23 cellular contexts compared by ENCODE assay signal in the genomic region with DNA sequence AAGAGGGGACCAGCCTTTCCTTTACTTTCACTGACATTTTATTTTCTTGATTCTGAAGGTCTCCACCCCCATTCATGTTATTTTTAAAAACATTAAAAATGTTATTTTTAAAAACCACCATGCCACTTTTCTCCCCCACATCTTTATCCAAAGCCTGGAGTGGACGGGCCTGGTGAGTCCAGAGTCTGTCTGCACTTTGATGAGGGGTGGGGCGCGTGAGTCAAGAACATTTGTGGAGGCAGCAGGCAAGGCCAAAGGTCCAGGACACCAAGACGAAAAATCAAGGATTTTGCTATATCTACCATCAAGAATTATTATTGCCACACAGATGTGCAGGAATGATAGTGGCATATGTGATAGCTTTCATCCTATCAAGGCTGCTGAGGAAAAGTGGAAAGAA.
"Had no signal": no experiment of that assay in that cellular context is flagged by ENCODE, and none has a peak within 500 bp of the region (broad histone marks: within the 10 kb centered on the region; RNA-seq: fewer than 3 reads in every experiment).

No MANE protein-coding gene starts in this region.

- DNase-seq: heart right ventricle; hippocampal formation; kidney glomerular epithelial cell; left cardiac atrium; left lung; mesendoderm; naive thymus-derived CD4-positive, alpha-beta T cell; pancreas; retina; right cardiac atrium; spleen; stimulated activated naive B cell treated with anti-CD40 and anti-IgM and Interleukin-4, amounts not matched to agents 10 μg/mL and 1 μg/mL and 100 μg/mL, for 72 hours; stimulated activated naive CD8-positive, alpha-beta T cell treated with anti-CD3 and anti-CD28 coated beads, Interleukin-15, Interleukin-2, amounts not matched to agents 100 U/mL and 50 U/mL, for 24 hours; stomach; testis; thyroid gland; trophoblast cell; upper lobe of right lung had no signal

- H3K36me3 ChIP-seq: heart right ventricle, left lung, pancreas, prostate gland, spleen, stomach, thyroid gland, upper lobe of right lung had no signal

- ATAC-seq: heart right ventricle; naive thymus-derived CD4-positive, alpha-beta T cell; natural killer cell treated with Interleukin-12 subunit alpha and Interleukin-12 subunit beta and Interleukin-15 and Interleukin-18, amount 100 ng/mL, for 72 hours; right cardiac atrium; sciatic nerve; stimulated activated naive B cell treated with anti-CD40 and anti-IgM and Interleukin-4, amounts not matched to agents 10 μg/mL and 1 μg/mL and 100 μg/mL, for 72 hours; stimulated activated naive CD8-positive, alpha-beta T cell treated with anti-CD3 and anti-CD28 coated beads, Interleukin-15, Interleukin-2, amounts not matched to agents 100 U/mL and 50 U/mL, for 24 hours had no signal

- H3K4me1 ChIP-seq: left lung, pancreas, prostate gland, spleen, stomach, testis, thyroid gland had no signal

- H3K4me3 ChIP-seq: heart right ventricle, left lung, lung, pancreas, prostate gland, skin epidermis, spleen, stomach, testis, thyroid gland, upper lobe of right lung had no signal

- H3K27ac ChIP-seq: heart right ventricle, left lung, pancreas, prostate gland, spleen, stomach, testis, thyroid gland, upper lobe of right lung had no signal

- H3K27me3 ChIP-seq: left lung, pancreas, spleen, stomach, testis, thyroid gland, upper lobe of right lung had no signal

- H3K9me3 ChIP-seq: heart right ventricle, left lung, pancreas, prostate gland, spleen, stomach, testis, thyroid gland, upper lobe of right lung had no signal
